Comparison of ENCODE assay signal across 27 cellular contexts in the genomic region with DNA sequence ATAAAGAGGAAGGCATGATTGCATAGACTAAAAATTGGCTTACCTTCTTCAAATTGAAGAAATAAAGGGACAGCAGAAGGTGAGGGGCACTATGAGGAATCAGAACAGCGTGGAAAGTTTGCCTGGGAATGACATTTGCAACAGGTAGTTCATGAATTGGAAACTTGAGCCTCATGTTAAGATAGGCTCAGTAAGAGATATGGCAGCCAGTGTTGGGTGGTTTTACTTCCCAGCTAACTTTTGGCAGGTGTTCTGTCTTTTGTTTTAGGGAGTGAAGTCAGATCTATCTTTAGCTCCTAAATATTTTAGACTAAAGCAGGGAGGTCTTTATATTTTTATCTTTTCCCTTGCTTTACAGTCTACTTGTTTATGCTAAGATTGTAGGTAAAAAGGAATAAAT.
DNase-seq lines count a peak whose midpoint lies in the region; ATAC-seq, FAIRE-seq and TF ChIP-seq lines count a peak whose summit lies in the region.
"Had no signal": no experiment of that assay in that cellular context is flagged by ENCODE, and none has a peak within 500 bp of the region (broad histone marks: within the 10 kb centered on the region; RNA-seq: fewer than 3 reads in every experiment).

No MANE protein-coding gene starts in this region.

- no peak overlapping the region for H3K14ac ChIP-seq in trophoblast cell (ENCODE audit: low read length)

- no peak overlapping the region for H3K23ac ChIP-seq in trophoblast cell (ENCODE audit: low read length)

- TF ChIP-seq CTCF in HEK293 (tag by site-specific recombination; IDR thresholded peaks at IDR 0.05) (no peak), WTC11 (IDR thresholded peaks at IDR 0.05) (no peak), psoas muscle (IDR thresholded peaks at IDR 0.05) (no peak)

- H2BK5ac ChIP-seq in trophoblast cell (ENCODE audit: low read depth, low read length, poor library complexity) = no peak overlapping the region

- H2AK5ac ChIP-seq in trophoblast cell (ENCODE audit: low read length) = no peak overlapping the region

- intact Hi-C loops in Right ventricle myocardium superior (cut with DNase I) = no loop called here
- intact Hi-C loops in psoas muscle (cut with DNase I) = loop anchor here in 1 of 2 donors (10.0 kb wide), 1 partner anchor 123 kb away; the partner anchor contains the start of gene ANO6

- H3K4me1 ChIP-seq in HEK293 (ENCODE audit: control insufficient read depth, insufficient read depth, low read length) (peaks cover 13% of the 10 kb centered on the region), psoas muscle (peaks cover 39% of the 10 kb centered on the region), trophoblast cell (ENCODE audit: control insufficient read depth in 1 of 2, insufficient read depth in 2 of 2, low read length in 2 of 2) (peaks cover 7 to 12% of the 10 kb centered on the region in 2 experiments)
- H3K4me1 ChIP-seq: left lung, neural progenitor cell, testis had no signal

- no peak overlapping the region for H4K8ac ChIP-seq in trophoblast cell (ENCODE audit: low read depth, low read length)

- CTCF ChIA-PET in HEK293 (lab: Yijun Ruan, JAX) (no interaction called here), WTC11 (lab: Charles Lee) (interaction anchor here (0.6 kb wide), 1 partner anchor 196 kb away, joined by 3 read pairs; no protein-coding TSS in a partner anchor)

- ATAC-seq in WTC11 = no peak
- ATAC-seq in Right ventricle myocardium superior (ENCODE audit: poor library complexity) = peak; percentile 93
- peak; percentile 36 to 75 (median 56) for ATAC-seq in psoas muscle
- no peak for ATAC-seq in GM18907 (IDR thresholded peaks at IDR 0.05; ENCODE audit: unreplicated experiment)
- ATAC-seq: activated CD4-positive, alpha-beta T cell treated with anti-CD3 and anti-CD28 coated beads for 36 hours; effector memory CD8-positive, alpha-beta T cell; left lung; stimulated activated memory B cell treated with anti-CD40 and anti-IgM and Interleukin-4, amounts not matched to agents 10 μg/mL and 1 μg/mL and 100 μg/mL, for 72 hours; T-cell had no signal

- H3K79me1 ChIP-seq in trophoblast cell (ENCODE audit: low read length) = peaks cover 3% of the 10 kb centered on the region

- no peak overlapping the region for H3K9ac ChIP-seq in trophoblast cell (ENCODE audit: low read length)
- H3K9ac ChIP-seq: neural progenitor cell had no signal

- H3K36me3 Mint-ChIP-seq in WTC11 = no peaks in the 10 kb centered on the region

- H3K4me2 ChIP-seq in trophoblast cell (ENCODE audit: low read length) = no peak overlapping the region
- H3K4me2 ChIP-seq: neural progenitor cell had no signal

- peak overlapping the region; percentile 11; the same call in 1 of the 2 replicates for H3K27ac Mint-ChIP-seq in WTC11
- H3K27ac Mint-ChIP-seq: activated CD4-positive, alpha-beta T cell treated with anti-CD3 and anti-CD28 coated beads for 36 hours; activated naive CD4-positive, alpha-beta T cell treated with anti-CD3 and anti-CD28 coated beads, Interleukin-2, amount 50 U/mL, for 24 hours; effector memory CD8-positive, alpha-beta T cell; neural progenitor cell; stimulated activated memory B cell treated with anti-CD40 and anti-IgM and Interleukin-4, amounts not matched to agents 10 μg/mL and 1 μg/mL and 100 μg/mL, for 72 hours; T-cell had no signal

- no peaks in the 10 kb centered on the region for H3K9me3 Mint-ChIP-seq in WTC11
- H3K9me3 Mint-ChIP-seq: activated naive CD4-positive, alpha-beta T cell treated with anti-CD3 and anti-CD28 coated beads, Interleukin-2, amount 50 U/mL, for 24 hours; effector memory CD8-positive, alpha-beta T cell; mesothelial cell of epicardium; neural progenitor cell; stimulated activated memory B cell treated with anti-CD40 and anti-IgM and Interleukin-4, amounts not matched to agents 10 μg/mL and 1 μg/mL and 100 μg/mL, for 72 hours; T-cell had no signal

- POLR2A ChIA-PET in HEK293 (lab: Yijun Ruan, JAX) (no interaction called here), WTC11 (lab: Charles Lee) (no interaction called here)

- H3K27me3 Mint-ChIP-seq in WTC11 (ENCODE audit: low read depth) = no peaks in the 10 kb centered on the region
- H3K27me3 Mint-ChIP-seq: activated CD4-positive, alpha-beta T cell treated with anti-CD3 and anti-CD28 coated beads for 36 hours; activated naive CD4-positive, alpha-beta T cell treated with anti-CD3 and anti-CD28 coated beads, Interleukin-2, amount 50 U/mL, for 24 hours; effector memory CD8-positive, alpha-beta T cell; stimulated activated memory B cell treated with anti-CD40 and anti-IgM and Interleukin-4, amounts not matched to agents 10 μg/mL and 1 μg/mL and 100 μg/mL, for 72 hours; T-cell had no signal

- 35 to 41% (median 39%) methylated on average over 1 of the region's 1 CpG for WGBS in psoas muscle, 3 donors
- WGBS in trophoblast cell (ENCODE audit: extremely low coverage, insufficient coverage, insufficient read length) = no CpG with 5 or more reads among the region's 1 CpG

- H4K91ac ChIP-seq in trophoblast cell (ENCODE audit: low read depth, low read length) = no peak overlapping the region

- H3K79me2 ChIP-seq in trophoblast cell (ENCODE audit: control insufficient read depth, insufficient read depth, low read length, poor library complexity) = no peaks in the 10 kb centered on the region

- no peak overlapping the region for H3K18ac ChIP-seq in trophoblast cell (ENCODE audit: low read length)

- H3K4me1 Mint-ChIP-seq in WTC11 = peaks cover 28% of the 10 kb centered on the region
- H3K4me1 Mint-ChIP-seq: neural progenitor cell; stimulated activated memory B cell treated with anti-CD40 and anti-IgM and Interleukin-4, amounts not matched to agents 10 μg/mL and 1 μg/mL and 100 μg/mL, for 72 hours; T-cell had no signal

- no peaks in the 10 kb centered on the region for H3K36me3 ChIP-seq in HEK293 (ENCODE audit: control insufficient read depth in 2 of 2, insufficient read depth in 1 of 2, low read length in 2 of 2)
- H3K36me3 ChIP-seq in psoas muscle (ENCODE audit: insufficient read depth in 1 of 2, low read depth in 1 of 2) = peaks cover 0 to 9% of the 10 kb centered on the region in 2 donors
- no peaks in the 10 kb centered on the region for H3K36me3 ChIP-seq in trophoblast cell (ENCODE audit: control insufficient read depth in 1 of 2, insufficient read depth in 2 of 2, low read length in 2 of 2)
- H3K36me3 ChIP-seq: left lung, neural progenitor cell had no signal

- DNase-seq in WTC11 (ENCODE audit: low spot score) (no peak), Right ventricle myocardium superior (no peak), psoas muscle (no peak), trophoblast cell (no peak), NCI-H146 treated with DMSO at 0.1 percent for 48 hours (lab: John Stamatoyannopoulos, UW; ENCODE audit: unreplicated experiment) (no peak), frontal cortex (ENCODE audit: low spot score in 2 of 2) (no peak)
- DNase-seq: activated CD4-positive, alpha-beta T cell treated with anti-CD3 and anti-CD28 coated beads for 36 hours; C1 segment of cervical spinal cord; Calu3; effector memory CD8-positive, alpha-beta T cell; H7; head of caudate nucleus; KG1; left lung; NCI-H1694 treated with DMSO at 0.1 percent for 48 hours; NCI-H226; NCI-H774; SIG-M5; small intestine; T-cell; testis had no signal

- H4K12ac ChIP-seq in trophoblast cell (ENCODE audit: low read depth, low read length) = no peak overlapping the region

- H3K9me3 ChIP-seq in HEK293 (ENCODE audit: control insufficient read depth, insufficient read depth, low read depth, low read length) = no peaks in the 10 kb centered on the region
- no peaks in the 10 kb centered on the region for H3K9me3 ChIP-seq in psoas muscle
- no peaks in the 10 kb centered on the region for H3K9me3 ChIP-seq in trophoblast cell (ENCODE audit: insufficient read depth, low read depth, low read length)
- H3K9me3 ChIP-seq: left lung, testis had no signal

- H3K4me3 ChIP-seq in HEK293 (ENCODE audit: low read depth, low read length) (no peak overlapping the region), psoas muscle (no peak overlapping the region), trophoblast cell (ENCODE audit: low read depth, low read length) (no peak overlapping the region)
- H3K4me3 ChIP-seq: left lung, neural progenitor cell, testis had no signal

- no peak overlapping the region for H3K4me3 Mint-ChIP-seq in WTC11
- H3K4me3 Mint-ChIP-seq: activated CD4-positive, alpha-beta T cell treated with anti-CD3 and anti-CD28 coated beads for 36 hours; activated naive CD4-positive, alpha-beta T cell treated with anti-CD3 and anti-CD28 coated beads, Interleukin-2, amount 50 U/mL, for 24 hours; effector memory CD8-positive, alpha-beta T cell; mesothelial cell of epicardium; neural progenitor cell; stimulated activated memory B cell treated with anti-CD40 and anti-IgM and Interleukin-4, amounts not matched to agents 10 μg/mL and 1 μg/mL and 100 μg/mL, for 72 hours; T-cell had no signal

- H2AFZ ChIP-seq in trophoblast cell (ENCODE audit: insufficient read depth, low read length, poor library complexity) = no peak overlapping the region
- H2AFZ ChIP-seq: neural progenitor cell had no signal

- H3K27me3 ChIP-seq in psoas muscle (ENCODE audit: insufficient read depth in 3 of 3, low read length in 2 of 3) (no peaks in the 10 kb centered on the region), trophoblast cell (ENCODE audit: insufficient read depth, low read length) (no peaks in the 10 kb centered on the region)
- H3K27me3 ChIP-seq: left lung, neural progenitor cell, testis had no signal

- FAIRE-seq in frontal cortex (lab: Jason Lieb, UNC) = no peak
- FAIRE-seq: small intestine had no signal

- no peak overlapping the region for H2BK120ac ChIP-seq in trophoblast cell (ENCODE audit: insufficient read depth, low read length, poor library complexity)

- no peak overlapping the region for H3K27ac ChIP-seq in HEK293 (ENCODE audit: extremely low read depth, low read depth, low read length)
- H3K27ac ChIP-seq in psoas muscle = peak overlapping the region; percentile 70
- H3K27ac ChIP-seq in trophoblast cell (ENCODE audit: low read depth, low read length) = no peak overlapping the region
- H3K27ac ChIP-seq: left lung, neural progenitor cell had no signal

- H3K4ac ChIP-seq in trophoblast cell (ENCODE audit: low read depth, low read length) = no peak overlapping the region

- H2BK12ac ChIP-seq in trophoblast cell (ENCODE audit: low read length) = no peak overlapping the region

TF ChIP-seq in WTC11, 78 proteins besides CTCF, POLR2A, EP300 and RAD21 (continues in another document):
- TF ChIP-seq, protein P1, sequence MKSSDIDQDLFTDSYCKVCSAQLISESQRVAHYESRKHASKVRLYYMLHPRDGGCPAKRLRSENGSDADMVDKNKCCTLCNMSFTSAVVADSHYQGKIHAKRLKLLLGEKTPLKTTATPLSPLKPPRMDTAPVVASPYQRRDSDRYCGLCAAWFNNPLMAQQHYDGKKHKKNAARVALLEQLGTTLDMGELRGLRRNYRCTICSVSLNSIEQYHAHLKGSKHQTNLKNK (CRISPR knock-in tag; IDR thresholded peaks at IDR 0.05) = no peak
- TF ChIP-seq ETV6 (CRISPR knock-in tag; IDR thresholded peaks at IDR 0.05) = no peak
- TF ChIP-seq ATF3 (CRISPR knock-in tag; conservative IDR thresholded peaks at IDR 0.05) = no peak

Comparison
In these comparisons a context has a peak if more than half of its experiments do, and no peak if none do; other contexts are left out.
1. ATAC-seq: peak in Right ventricle myocardium superior (single experiment) and psoas muscle (4 of 4); none in WTC11 (single experiment) and GM18907 (single experiment).